Comparison of ENCODE assay signal across 1 cellular context in genomic region chr20:5757949-5758348, GRCh38.
TF ChIP-seq lines count a peak whose summit lies in the region.

No MANE protein-coding gene starts in this region.

TF ChIP-seq in HepG2, 621 proteins besides CTCF, POLR2A, EP300 and RAD21 (continued from another document):
- TF ChIP-seq ZNF691 (CRISPR knock-in tag; IDR thresholded peaks at IDR 0.05; ENCODE audit: borderline replicate concordance, low read depth) (no peak), SMAD3 (CRISPR knock-in tag; IDR thresholded peaks at IDR 0.05) (no peak), ZNF234 (CRISPR knock-in tag; conservative IDR thresholded peaks at IDR 0.05) (no peak), CHD4 (IDR thresholded peaks at IDR 0.05; ENCODE audit: borderline replicate concordance, low read length) (no peak), ZBTB2 (CRISPR knock-in tag; IDR thresholded peaks at IDR 0.05; ENCODE audit: low read depth) (no peak), GABPB1 (CRISPR knock-in tag; IDR thresholded peaks at IDR 0.05) (no peak), SRSF1 (optimal IDR thresholded peaks at IDR 0.05; ENCODE audit: low read depth, low read length) (no peak), ZKSCAN1 (IDR thresholded peaks at IDR 0.05; ENCODE audit: low read length) (no peak), ZFP1 (CRISPR knock-in tag; IDR thresholded peaks at IDR 0.05) (no peak)
